Comparison of ENCODE assay signal across 1 cellular context in the genomic region with DNA sequence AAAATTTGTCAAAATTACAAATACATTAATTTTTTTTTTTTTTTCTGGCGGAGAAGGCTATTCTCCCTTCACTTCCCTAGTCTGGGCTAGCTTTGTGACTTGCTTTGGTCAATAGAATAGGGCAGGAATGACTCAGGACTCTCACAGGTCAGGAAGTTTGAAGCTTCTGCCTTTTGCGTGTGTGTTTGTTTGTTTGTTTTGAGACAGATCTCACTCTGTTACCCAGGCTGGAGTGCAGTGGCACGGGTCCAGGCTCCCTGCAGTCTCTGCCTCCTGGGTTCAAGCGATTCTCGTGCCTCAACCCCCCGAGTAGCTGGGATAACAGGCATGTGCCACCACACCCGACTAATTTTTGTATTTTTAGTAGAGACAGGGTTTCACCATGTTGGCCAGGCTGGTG.
TF ChIP-seq lines count a peak whose summit lies in the region.

No MANE protein-coding gene starts in this region.

TF ChIP-seq in WTC11, 78 proteins besides CTCF, POLR2A, EP300 and RAD21 (continued from another document):
- TF ChIP-seq, protein P1, sequence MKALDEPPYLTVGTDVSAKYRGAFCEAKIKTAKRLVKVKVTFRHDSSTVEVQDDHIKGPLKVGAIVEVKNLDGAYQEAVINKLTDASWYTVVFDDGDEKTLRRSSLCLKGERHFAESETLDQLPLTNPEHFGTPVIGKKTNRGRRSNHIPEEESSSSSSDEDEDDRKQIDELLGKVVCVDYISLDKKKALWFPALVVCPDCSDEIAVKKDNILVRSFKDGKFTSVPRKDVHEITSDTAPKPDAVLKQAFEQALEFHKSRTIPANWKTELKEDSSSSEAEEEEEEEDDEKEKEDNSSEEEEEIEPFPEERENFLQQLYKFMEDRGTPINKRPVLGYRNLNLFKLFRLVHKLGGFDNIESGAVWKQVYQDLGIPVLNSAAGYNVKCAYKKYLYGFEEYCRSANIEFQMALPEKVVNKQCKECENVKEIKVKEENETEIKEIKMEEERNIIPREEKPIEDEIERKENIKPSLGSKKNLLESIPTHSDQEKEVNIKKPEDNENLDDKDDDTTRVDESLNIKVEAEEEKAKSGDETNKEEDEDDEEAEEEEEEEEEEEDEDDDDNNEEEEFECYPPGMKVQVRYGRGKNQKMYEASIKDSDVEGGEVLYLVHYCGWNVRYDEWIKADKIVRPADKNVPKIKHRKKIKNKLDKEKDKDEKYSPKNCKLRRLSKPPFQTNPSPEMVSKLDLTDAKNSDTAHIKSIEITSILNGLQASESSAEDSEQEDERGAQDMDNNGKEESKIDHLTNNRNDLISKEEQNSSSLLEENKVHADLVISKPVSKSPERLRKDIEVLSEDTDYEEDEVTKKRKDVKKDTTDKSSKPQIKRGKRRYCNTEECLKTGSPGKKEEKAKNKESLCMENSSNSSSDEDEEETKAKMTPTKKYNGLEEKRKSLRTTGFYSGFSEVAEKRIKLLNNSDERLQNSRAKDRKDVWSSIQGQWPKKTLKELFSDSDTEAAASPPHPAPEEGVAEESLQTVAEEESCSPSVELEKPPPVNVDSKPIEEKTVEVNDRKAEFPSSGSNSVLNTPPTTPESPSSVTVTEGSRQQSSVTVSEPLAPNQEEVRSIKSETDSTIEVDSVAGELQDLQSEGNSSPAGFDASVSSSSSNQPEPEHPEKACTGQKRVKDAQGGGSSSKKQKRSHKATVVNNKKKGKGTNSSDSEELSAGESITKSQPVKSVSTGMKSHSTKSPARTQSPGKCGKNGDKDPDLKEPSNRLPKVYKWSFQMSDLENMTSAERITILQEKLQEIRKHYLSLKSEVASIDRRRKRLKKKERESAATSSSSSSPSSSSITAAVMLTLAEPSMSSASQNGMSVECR (CRISPR knock-in tag; IDR thresholded peaks at IDR 0.05; ENCODE audit: borderline replicate concordance): no peak
- TF ChIP-seq, protein P2, sequence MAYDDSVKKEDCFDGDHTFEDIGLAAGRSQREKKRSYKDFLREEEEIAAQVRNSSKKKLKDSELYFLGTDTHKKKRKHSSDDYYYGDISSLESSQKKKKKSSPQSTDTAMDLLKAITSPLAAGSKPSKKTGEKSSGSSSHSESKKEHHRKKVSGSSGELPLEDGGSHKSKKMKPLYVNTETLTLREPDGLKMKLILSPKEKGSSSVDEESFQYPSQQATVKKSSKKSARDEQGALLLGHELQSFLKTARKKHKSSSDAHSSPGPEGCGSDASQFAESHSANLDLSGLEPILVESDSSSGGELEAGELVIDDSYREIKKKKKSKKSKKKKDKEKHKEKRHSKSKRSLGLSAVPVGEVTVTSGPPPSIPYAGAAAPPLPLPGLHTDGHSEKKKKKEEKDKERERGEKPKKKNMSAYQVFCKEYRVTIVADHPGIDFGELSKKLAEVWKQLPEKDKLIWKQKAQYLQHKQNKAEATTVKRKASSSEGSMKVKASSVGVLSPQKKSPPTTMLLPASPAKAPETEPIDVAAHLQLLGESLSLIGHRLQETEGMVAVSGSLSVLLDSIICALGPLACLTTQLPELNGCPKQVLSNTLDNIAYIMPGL (CRISPR knock-in tag; IDR thresholded peaks at IDR 0.05): no peak
- TF ChIP-seq, protein P3, sequence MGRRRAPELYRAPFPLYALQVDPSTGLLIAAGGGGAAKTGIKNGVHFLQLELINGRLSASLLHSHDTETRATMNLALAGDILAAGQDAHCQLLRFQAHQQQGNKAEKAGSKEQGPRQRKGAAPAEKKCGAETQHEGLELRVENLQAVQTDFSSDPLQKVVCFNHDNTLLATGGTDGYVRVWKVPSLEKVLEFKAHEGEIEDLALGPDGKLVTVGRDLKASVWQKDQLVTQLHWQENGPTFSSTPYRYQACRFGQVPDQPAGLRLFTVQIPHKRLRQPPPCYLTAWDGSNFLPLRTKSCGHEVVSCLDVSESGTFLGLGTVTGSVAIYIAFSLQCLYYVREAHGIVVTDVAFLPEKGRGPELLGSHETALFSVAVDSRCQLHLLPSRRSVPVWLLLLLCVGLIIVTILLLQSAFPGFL (CRISPR knock-in tag; IDR thresholded peaks at IDR 0.05; ENCODE audit: borderline replicate concordance): no peak
- TF ChIP-seq NR3C1 (CRISPR knock-in tag; conservative IDR thresholded peaks at IDR 0.05; ENCODE audit: low read depth) (no peak), GRHL2 (CRISPR knock-in tag; IDR thresholded peaks at IDR 0.05; ENCODE audit: insufficient replicate concordance, severe bottlenecking) (no peak), JUN (CRISPR knock-in tag; IDR thresholded peaks at IDR 0.05) (no peak)
- TF ChIP-seq, protein P4, sequence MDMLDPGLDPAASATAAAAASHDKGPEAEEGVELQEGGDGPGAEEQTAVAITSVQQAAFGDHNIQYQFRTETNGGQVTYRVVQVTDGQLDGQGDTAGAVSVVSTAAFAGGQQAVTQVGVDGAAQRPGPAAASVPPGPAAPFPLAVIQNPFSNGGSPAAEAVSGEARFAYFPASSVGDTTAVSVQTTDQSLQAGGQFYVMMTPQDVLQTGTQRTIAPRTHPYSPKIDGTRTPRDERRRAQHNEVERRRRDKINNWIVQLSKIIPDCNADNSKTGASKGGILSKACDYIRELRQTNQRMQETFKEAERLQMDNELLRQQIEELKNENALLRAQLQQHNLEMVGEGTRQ (CRISPR knock-in tag; IDR thresholded peaks at IDR 0.05): no peak
TF ChIP-seq in WTC11: peak in this region for 0.
